ENCODE assay signal across 10 cellular contexts in the genomic region with DNA sequence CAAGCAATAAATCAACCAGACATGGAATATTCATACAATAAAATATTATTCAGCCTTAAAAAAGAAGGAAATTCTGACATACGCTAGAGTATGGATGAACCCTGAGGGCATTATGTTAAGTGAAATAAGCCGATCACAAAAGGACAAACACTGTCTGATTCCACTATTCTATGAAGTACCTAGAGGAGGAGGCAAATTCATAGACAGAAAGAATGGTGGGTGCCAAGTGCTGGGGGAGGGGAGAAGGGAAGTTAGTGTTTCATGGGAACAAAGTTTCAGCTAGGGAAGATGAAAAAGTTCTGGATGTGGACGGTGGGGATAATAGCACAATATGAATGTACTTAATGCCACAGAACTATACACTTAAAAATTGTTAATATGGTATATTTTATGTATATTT. TPM values are rescaled to one million over a fixed set of nuclear protein-coding genes. Genes with fewer than 3 reads are reported as not detected.
DNase-seq lines count a peak whose midpoint lies in the region; ATAC-seq, FAIRE-seq and TF ChIP-seq lines count a peak whose summit lies in the region.
"Had no signal": no experiment of that assay in that cellular context is flagged by ENCODE, and none has a peak within 500 bp of the region (broad histone marks: within the 10 kb centered on the region; RNA-seq: fewer than 3 reads in every experiment).

No MANE protein-coding gene starts in this region.

- no peaks in the 10 kb centered on the region for H3K27me3 Mint-ChIP-seq in activated T-cell treated with anti-CD3 and anti-CD28 coated beads, Interleukin-2, amount 50 U/mL, for 72 hours (ENCODE audit: low read depth)

- WGBS in body of pancreas, 2 donors = 68 to 69% methylated on average over 3 of the region's 3 CpGs
- WGBS in urinary bladder = 54% methylated on average over 3 of the region's 3 CpGs

- H3K27ac ChIP-seq in body of pancreas (peak overlapping the region; percentile 84 to 91 (median 88)), mucosa of rectum (ENCODE audit: low read depth in 2 of 2, low read length in 2 of 2) (peak overlapping the region; percentile 82 to 92), urinary bladder (ENCODE audit: low read depth) (peak overlapping the region; percentile 64)

- TF ChIP-seq CTCF in body of pancreas (IDR thresholded peaks at IDR 0.05) = no peak

- H3K4me3 ChIP-seq in body of pancreas = no peak overlapping the region
- peak overlapping the region; percentile 49 to 52 for H3K4me3 ChIP-seq in mucosa of rectum (ENCODE audit: low read length in 2 of 2)
- no peak overlapping the region for H3K4me3 ChIP-seq in urinary bladder (ENCODE audit: low read depth, low read length)

- H3K27ac Mint-ChIP-seq in activated T-cell treated with anti-CD3 and anti-CD28 coated beads, Interleukin-2, amount 50 U/mL, for 72 hours = no peak overlapping the region

- DNase-seq in activated T-cell treated with anti-CD3 and anti-CD28 coated beads, Interleukin-2, amount 50 U/mL, for 72 hours = no peak
- DNase-seq in activated T-cell treated with anti-CD3 and anti-CD28 coated beads for 4 hours = no peak
- no peak for DNase-seq in body of pancreas
- DNase-seq in COLO668 (lab: John Stamatoyannopoulos, UW; ENCODE audit: unreplicated experiment) = no peak
- DNase-seq in GM12891 (ENCODE audit: insufficient read length, low spot score) = no peak
- DNase-seq: activated gamma-delta T cell, NCI-H748 treated with DMSO at 0.1 percent for 48 hours had no signal

- H3K9me3 ChIP-seq in body of pancreas = no peaks in the 10 kb centered on the region
- no peaks in the 10 kb centered on the region for H3K9me3 ChIP-seq in mucosa of rectum (ENCODE audit: control insufficient read depth in 2 of 2, low read length in 2 of 2)

- peak overlapping the region; percentile 32 to 60 for H3K9ac ChIP-seq in mucosa of rectum (ENCODE audit: low read depth in 1 of 2, low read length in 2 of 2)

- H3K9me3 Mint-ChIP-seq in activated T-cell treated with anti-CD3 and anti-CD28 coated beads, Interleukin-2, amount 50 U/mL, for 72 hours = no peaks in the 10 kb centered on the region

- peaks cover 96% of the 10 kb centered on the region for H3K4me1 ChIP-seq in body of pancreas
- H3K4me1 ChIP-seq in mucosa of rectum (ENCODE audit: control insufficient read depth in 2 of 2, insufficient read depth in 2 of 2, low read length in 2 of 2) = peaks cover 93 to 99% of the 10 kb centered on the region in 2 donors
- H3K4me1 ChIP-seq in urinary bladder (ENCODE audit: insufficient read depth) = peaks cover 18% of the 10 kb centered on the region

- TF ChIP-seq POLR2A in body of pancreas (IDR thresholded peaks at IDR 0.05) = no peak
- no peak for TF ChIP-seq POLR2A in GM12891 (IDR thresholded peaks at IDR 0.05; ENCODE audit: low read depth, low read length)

- H3K4me3 Mint-ChIP-seq in activated T-cell treated with anti-CD3 and anti-CD28 coated beads, Interleukin-2, amount 50 U/mL, for 72 hours = peak overlapping the region; percentile 65 to 89

- no peaks in the 10 kb centered on the region for H3K36me3 ChIP-seq in body of pancreas (replicated peaks in 1 of 2; ENCODE audit: insufficient read depth in 1 of 2, low read depth in 2 of 2)
- peaks cover 2 to 7% of the 10 kb centered on the region in 2 donors for H3K36me3 ChIP-seq in mucosa of rectum (ENCODE audit: control insufficient read depth in 2 of 2, insufficient read depth in 2 of 2, low read length in 2 of 2)
- no peaks in the 10 kb centered on the region for H3K36me3 ChIP-seq in urinary bladder (ENCODE audit: insufficient read depth)

- H3K4me1 Mint-ChIP-seq in activated T-cell treated with anti-CD3 and anti-CD28 coated beads, Interleukin-2, amount 50 U/mL, for 72 hours (ENCODE audit: low read depth) = peaks cover 95% of the 10 kb centered on the region

- no peak for ATAC-seq in activated T-cell treated with anti-CD3 and anti-CD28 coated beads, Interleukin-2, amount 50 U/mL, for 72 hours (replicated peaks in 1 of 2)
- ATAC-seq in body of pancreas = no peak
- ATAC-seq in GM18498 (IDR thresholded peaks at IDR 0.05; ENCODE audit: unreplicated experiment) = no peak

- no peak for FAIRE-seq in GM12891 (lab: Jason Lieb, UNC)

- H3K36me3 Mint-ChIP-seq in activated T-cell treated with anti-CD3 and anti-CD28 coated beads, Interleukin-2, amount 50 U/mL, for 72 hours (ENCODE audit: insufficient read depth in 2 of 2) = peaks cover 0 to 6% of the 10 kb centered on the region in 2 donors

- H3K27me3 ChIP-seq in body of pancreas = no peaks in the 10 kb centered on the region
- no peaks in the 10 kb centered on the region for H3K27me3 ChIP-seq in mucosa of rectum (ENCODE audit: control insufficient read depth in 2 of 2, insufficient read depth in 2 of 2, low read length in 2 of 2)

- intact Hi-C loops in body of pancreas (cut with DNase I) = no loop called here

TF ChIP-seq in GM12891, 5 proteins besides CTCF, POLR2A, EP300 and RAD21:
- TF ChIP-seq POLR2AphosphoS5 (IDR thresholded peaks at IDR 0.05; ENCODE audit: low read depth, low read length) (no peak), SPI1 (IDR thresholded peaks at IDR 0.05; ENCODE audit: low read depth, low read length) (no peak), TAF1 (IDR thresholded peaks at IDR 0.05; ENCODE audit: low read depth, low read length) (no peak), PAX5 (IDR thresholded peaks at IDR 0.05; ENCODE audit: insufficient read depth, low read length, severe bottlenecking) (no peak), POU2F2 (IDR thresholded peaks at IDR 0.05; ENCODE audit: low read depth, low read length) (no peak)

RNA-seq across cellular contexts. Expression of gene SMAD7, which starts 19.8 kb away (rescaled TPM):
- 10 to 100 TPM; 14.9 to 21.7 TPM for total RNA-seq in activated T-cell treated with anti-CD3 and anti-CD28 coated beads, Interleukin-2, amount 50 U/mL, for 72 hours
- 10 to 100 TPM; 23.3 to 44.5 TPM for total RNA-seq in body of pancreas
- 25.6 TPM for total RNA-seq in urinary bladder
- 31.5 TPM for polyA plus RNA-seq in urinary bladder
- 4.7 TPM for polyA plus RNA-seq in GM12891 (2012; ENCODE audit: low read depth, missing spikeins)

Comparison
In these comparisons a context has a peak if more than half of its experiments do, and no peak if none do; other contexts are left out.
1. H3K4me3 ChIP-seq: peak in mucosa of rectum (2 of 2); none in body of pancreas (0 of 2) and urinary bladder (single experiment).
2. Peak in every context shown above with its lines, with median percentiles within 50 percentile points of each other: H3K27ac ChIP-seq.